Comparison of ENCODE assay signal across 24 cellular contexts in the genomic region with DNA sequence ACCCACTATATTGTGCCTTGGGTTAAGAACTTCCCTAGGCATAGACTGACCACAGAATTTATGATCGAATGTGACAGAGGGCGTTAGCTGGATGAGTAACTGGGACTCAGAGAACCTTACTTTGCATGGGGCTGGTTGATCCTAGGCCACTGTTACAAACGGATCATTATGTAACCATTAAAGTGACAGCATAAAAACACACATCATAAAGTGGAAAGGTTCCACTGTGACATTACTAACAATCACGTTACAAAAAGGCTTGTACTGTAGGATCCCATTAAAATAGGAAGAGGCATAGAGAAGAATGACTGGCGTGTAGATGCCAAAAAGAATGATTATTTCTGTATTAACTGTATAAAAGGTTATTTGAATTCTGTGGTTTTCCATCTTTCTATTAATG.
DNase-seq lines count a peak whose midpoint lies in the region; ATAC-seq lines count a peak whose summit lies in the region.
"Had no signal": no experiment of that assay in that cellular context is flagged by ENCODE, and none has a peak within 500 bp of the region (broad histone marks: within the 10 kb centered on the region; RNA-seq: fewer than 3 reads in every experiment).

No MANE protein-coding gene starts in this region.

- intact Hi-C loops in activated CD4-positive, alpha-beta T cell treated with anti-CD3 and anti-CD28 coated beads, Interleukin-2, amount 10 ng/mL, durations not matched to agents 24 days and 14 days (cut with micrococcal nuclease) = no loop called here

- no peak overlapping the region for H3K4me3 Mint-ChIP-seq in activated CD4-positive, alpha-beta T cell treated with anti-CD3 and anti-CD28 coated beads, Interleukin-2, amount 10 ng/mL, durations not matched to agents 24 days and 14 days
- no peak overlapping the region for H3K4me3 Mint-ChIP-seq in stimulated activated naive B cell treated with anti-CD40 and anti-IgM and Interleukin-4, amounts not matched to agents 10 μg/mL and 1 μg/mL and 100 μg/mL, for 72 hours
- H3K4me3 Mint-ChIP-seq: activated CD4-positive, alpha-beta T cell treated with anti-CD3 and anti-CD28 coated beads for 36 hours; CD8-positive, alpha-beta memory T cell had no signal

- H3K9me3 Mint-ChIP-seq in activated CD4-positive, alpha-beta T cell treated with anti-CD3 and anti-CD28 coated beads, Interleukin-2, amount 10 ng/mL, durations not matched to agents 24 days and 14 days = no peaks in the 10 kb centered on the region
- peaks cover 0 to 1% of the 10 kb centered on the region in 2 donors for H3K9me3 Mint-ChIP-seq in stimulated activated naive B cell treated with anti-CD40 and anti-IgM and Interleukin-4, amounts not matched to agents 10 μg/mL and 1 μg/mL and 100 μg/mL, for 72 hours

- ATAC-seq in GM18511 (IDR thresholded peaks at IDR 0.05; ENCODE audit: unreplicated experiment) (peak; percentile 47), GM21619 (IDR thresholded peaks at IDR 0.05; ENCODE audit: unreplicated experiment) (peak; percentile 31), HG03342 (IDR thresholded peaks at IDR 0.05; ENCODE audit: unreplicated experiment) (peak; percentile 42), HG03175 (IDR thresholded peaks at IDR 0.05; ENCODE audit: unreplicated experiment) (no peak)
- no peak for ATAC-seq in stimulated activated naive B cell treated with anti-CD40 and anti-IgM and Interleukin-4, amounts not matched to agents 10 μg/mL and 1 μg/mL and 100 μg/mL, for 72 hours (replicated peaks)
- ATAC-seq: A549; activated CD4-positive, alpha-beta T cell treated with anti-CD3 and anti-CD28 coated beads for 36 hours; sciatic nerve had no signal

- no peaks in the 10 kb centered on the region for H3K4me1 Mint-ChIP-seq in activated CD4-positive, alpha-beta T cell treated with anti-CD3 and anti-CD28 coated beads, Interleukin-2, amount 10 ng/mL, durations not matched to agents 24 days and 14 days
- H3K4me1 Mint-ChIP-seq in stimulated activated naive B cell treated with anti-CD40 and anti-IgM and Interleukin-4, amounts not matched to agents 10 μg/mL and 1 μg/mL and 100 μg/mL, for 72 hours = no peaks in the 10 kb centered on the region
- H3K4me1 Mint-ChIP-seq: activated CD4-positive, alpha-beta T cell treated with anti-CD3 and anti-CD28 coated beads for 36 hours; CD8-positive, alpha-beta memory T cell had no signal

- DNase-seq in SW480 (ENCODE audit: low spot score) (peak; percentile 51), NK-92 (lab: John Stamatoyannopoulos, UW; ENCODE audit: unreplicated experiment) (no peak)
- no peak for DNase-seq in activated CD4-positive, alpha-beta T cell treated with anti-CD3 and anti-CD28 coated beads, Interleukin-2, amount 10 ng/mL, durations not matched to agents 24 days and 14 days
- no peak for DNase-seq in stimulated activated naive B cell treated with anti-CD40 and anti-IgM and Interleukin-4, amounts not matched to agents 10 μg/mL and 1 μg/mL and 100 μg/mL, for 72 hours
- DNase-seq: activated CD4-positive, alpha-beta T cell treated with anti-CD3 and anti-CD28 coated beads for 36 hours; activated gamma-delta T cell; activated T-cell treated with anti-CD3 and anti-CD28 coated beads, Interleukin-2, amount 50 U/mL, for 1 hour; BE2C; CD8-positive, alpha-beta memory T cell; effector memory CD4-positive, alpha-beta T cell; glutamatergic neuron; islet precursor cell; left ventricle myocardium inferior; mesendoderm; NCI-H2029; OCI-M1; stimulated activated naive CD4-positive, alpha-beta T cell treated with Interleukin-2 at 50 U/mL for 16 hours had no signal

- no peaks in the 10 kb centered on the region for H3K27me3 Mint-ChIP-seq in activated CD4-positive, alpha-beta T cell treated with anti-CD3 and anti-CD28 coated beads, Interleukin-2, amount 10 ng/mL, durations not matched to agents 24 days and 14 days
- H3K27me3 Mint-ChIP-seq in stimulated activated naive B cell treated with anti-CD40 and anti-IgM and Interleukin-4, amounts not matched to agents 10 μg/mL and 1 μg/mL and 100 μg/mL, for 72 hours = no peaks in the 10 kb centered on the region
- H3K27me3 Mint-ChIP-seq: activated CD4-positive, alpha-beta T cell treated with anti-CD3 and anti-CD28 coated beads for 36 hours; CD8-positive, alpha-beta memory T cell had no signal

- no peak overlapping the region for H3K27ac Mint-ChIP-seq in activated CD4-positive, alpha-beta T cell treated with anti-CD3 and anti-CD28 coated beads, Interleukin-2, amount 10 ng/mL, durations not matched to agents 24 days and 14 days
- no peak overlapping the region for H3K27ac Mint-ChIP-seq in stimulated activated naive B cell treated with anti-CD40 and anti-IgM and Interleukin-4, amounts not matched to agents 10 μg/mL and 1 μg/mL and 100 μg/mL, for 72 hours
- H3K27ac Mint-ChIP-seq: activated CD4-positive, alpha-beta T cell treated with anti-CD3 and anti-CD28 coated beads for 36 hours; CD8-positive, alpha-beta memory T cell; progenitor cell of endocrine pancreas had no signal

- H3K36me3 Mint-ChIP-seq in activated CD4-positive, alpha-beta T cell treated with anti-CD3 and anti-CD28 coated beads, Interleukin-2, amount 10 ng/mL, durations not matched to agents 24 days and 14 days (ENCODE audit: low read depth) = no peaks in the 10 kb centered on the region
- H3K36me3 Mint-ChIP-seq in stimulated activated naive B cell treated with anti-CD40 and anti-IgM and Interleukin-4, amounts not matched to agents 10 μg/mL and 1 μg/mL and 100 μg/mL, for 72 hours = no peaks in the 10 kb centered on the region
- H3K36me3 Mint-ChIP-seq: CD8-positive, alpha-beta memory T cell had no signal

Comparison
In these comparisons a context has a peak if more than half of its experiments do, and no peak if none do; other contexts are left out.
1. ATAC-seq: peak in GM18511 (single experiment), GM21619 (single experiment) and HG03342 (single experiment); none in HG03175 (single experiment) and stimulated activated naive B cell treated with anti-CD40 and anti-IgM and Interleukin-4, amounts not matched to agents 10 μg/mL and 1 μg/mL and 100 μg/mL, for 72 hours (0 of 2).